ENCODE assay signal across 24 cellular contexts in the genomic region with DNA sequence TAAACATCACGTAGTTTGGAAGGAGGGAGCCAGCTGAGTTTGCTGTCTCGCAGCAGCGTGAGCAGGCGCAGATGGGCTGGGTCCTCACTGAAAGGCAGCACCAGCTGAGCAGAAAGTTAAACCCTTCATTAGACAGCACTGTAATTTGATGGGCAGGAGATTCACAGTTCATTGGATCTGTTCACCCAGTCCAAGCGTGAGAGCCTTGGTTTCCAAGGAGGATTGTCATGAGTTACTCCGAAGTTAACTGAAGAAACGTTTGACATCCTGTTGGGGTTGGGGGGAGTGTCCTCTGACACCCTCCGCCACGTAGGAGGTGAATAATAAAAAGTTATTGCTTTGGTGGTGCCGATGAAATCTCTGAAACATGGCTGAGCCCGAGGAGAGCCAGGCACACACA.
"Had no signal": no experiment of that assay in that cellular context is flagged by ENCODE, and none has a peak within 500 bp of the region (broad histone marks: within the 10 kb centered on the region; RNA-seq: fewer than 3 reads in every experiment).

No MANE protein-coding gene starts in this region.

- H3K27ac ChIP-seq: dorsolateral prefrontal cortex, left lung, parathyroid adenoma, right atrium auricular region, stomach, thyroid gland had no signal

- H3K27ac Mint-ChIP-seq: mesothelial cell of epicardium, progenitor cell of endocrine pancreas, type B pancreatic cell had no signal

- H3K9ac ChIP-seq: parathyroid adenoma had no signal

- H3K9me3 ChIP-seq: left lung, mucosa of descending colon, right atrium auricular region, stomach, thyroid gland had no signal

- ATAC-seq: left lung, mucosa of descending colon, sciatic nerve had no signal

- H3K4me2 ChIP-seq: smooth muscle cell had no signal

- DNase-seq: cerebellar nuclear complex; dorsolateral prefrontal cortex; effector CD4-positive, alpha-beta T cell; hypothalamus; kidney; left lung; mesenchymal stem cell; mucosa of descending colon; naive B cell; stimulated activated CD4-positive, alpha-beta T cell treated with anti-CD3 and anti-CD28 coated beads, Interleukin-12 subunit alpha, Interleukin-12 subunit beta, amount 100 ng/mL, for 4 hours; stimulated activated CD4-positive, alpha-beta T cell treated with anti-CD3 and anti-CD28 coated beads, Interleukin-1b, Interleukin-23, amount 100 ng/mL, for 48 hours; stimulated activated CD4-positive, alpha-beta T cell treated with anti-CD3 and anti-CD28 coated beads, Interleukin-4, amount 100 ng/mL, for 1 hour; stimulated activated CD8-positive, alpha-beta memory T cell treated with anti-CD3 and anti-CD28 coated beads, Interleukin-4, amount 100 ng/mL, for 48 hours; stimulated activated naive CD4-positive, alpha-beta T cell treated with Interleukin-2 at 50 U/mL for 16 hours; stomach; thyroid gland had no signal

- H3K27me3 ChIP-seq: dorsolateral prefrontal cortex, left lung, right atrium auricular region, stomach, thyroid gland had no signal

- H3K4me3 ChIP-seq: dorsolateral prefrontal cortex, left lung, mucosa of descending colon, right atrium auricular region, smooth muscle cell, stomach, thyroid gland had no signal

- H2AFZ ChIP-seq: parathyroid adenoma had no signal

- H3K27me3 Mint-ChIP-seq: naive B cell, progenitor cell of endocrine pancreas, type B pancreatic cell had no signal

- H3K4me1 Mint-ChIP-seq: mesothelial cell of epicardium had no signal

- H3K79me2 ChIP-seq: parathyroid adenoma had no signal

- H3K9me3 Mint-ChIP-seq: mesothelial cell of epicardium, naive B cell, neural crest cell, type B pancreatic cell had no signal

- H3K4me3 Mint-ChIP-seq: mesothelial cell of epicardium, naive B cell, neural crest cell, type B pancreatic cell had no signal
